In genomic region chr9:102185371-102185770, GRCh38 we compare ENCODE assay signal across 22 cellular contexts.
"Had no signal": no experiment of that assay in that cellular context is flagged by ENCODE, and none has a peak within 500 bp of the region (broad histone marks: within the 10 kb centered on the region; RNA-seq: fewer than 3 reads in every experiment).

No MANE protein-coding gene starts in this region.

- DNase-seq: activated CD4-positive, alpha-beta T cell treated with anti-CD3 and anti-CD28 coated beads for 4 hours; activated CD4-positive, alpha-beta T cell treated with anti-CD3 and anti-CD28 coated beads, Interleukin-2, amount 50 U/mL, for 48 hours; activated CD4-positive, CD25-positive, alpha-beta regulatory T cell; activated naive CD4-positive, alpha-beta T cell treated with anti-CD3 and anti-CD28 coated beads, Interleukin-2, amount 10 ng/mL, durations not matched to agents 7 days and 5 days; activated T-cell treated with anti-CD3 and anti-CD28 coated beads, Interleukin-2, amount 50 U/mL, for 48 hours; effector memory CD8-positive, alpha-beta T cell; foreskin melanocyte; hypothalamus; ovary; small intestine; stimulated activated CD4-positive, alpha-beta T cell treated with anti-CD3 and anti-CD28 coated beads, Interleukin-2, amount 100 ng/mL, for 24 hours; T1000 had no signal

- H3K4me3 Mint-ChIP-seq: activated naive CD4-positive, alpha-beta T cell treated with anti-CD3 and anti-CD28 coated beads, Interleukin-2, amount 10 ng/mL, durations not matched to agents 7 days and 5 days; effector memory CD8-positive, alpha-beta T cell; memory B cell; stimulated activated effector memory CD8-positive, alpha-beta T cell treated with anti-CD3 and anti-CD28 coated beads, Interleukin-12 subunit alpha, Interleukin-12 subunit beta, amount 100 ng/mL, for 72 hours; T-helper 1 cell treated with Interleukin-12 subunit alpha and Interleukin-12 subunit beta and Interleukin-4 antibody, amounts not matched to agents 30 μg/mL and 1 μg/mL, for 36 hours; type B pancreatic cell had no signal

- H3K27ac Mint-ChIP-seq: activated naive CD4-positive, alpha-beta T cell treated with anti-CD3 and anti-CD28 coated beads, Interleukin-2, amount 10 ng/mL, durations not matched to agents 7 days and 5 days; effector memory CD8-positive, alpha-beta T cell; memory B cell; stimulated activated effector memory CD8-positive, alpha-beta T cell treated with anti-CD3 and anti-CD28 coated beads, Interleukin-12 subunit alpha, Interleukin-12 subunit beta, amount 100 ng/mL, for 72 hours; T-helper 1 cell treated with Interleukin-12 subunit alpha and Interleukin-12 subunit beta and Interleukin-4 antibody, amounts not matched to agents 30 μg/mL and 1 μg/mL, for 36 hours; type B pancreatic cell had no signal

- H3K4me1 ChIP-seq: vagina had no signal

- H3K36me3 Mint-ChIP-seq: activated naive CD4-positive, alpha-beta T cell treated with anti-CD3 and anti-CD28 coated beads, Interleukin-2, amount 10 ng/mL, durations not matched to agents 7 days and 5 days; memory B cell; stimulated activated effector memory CD8-positive, alpha-beta T cell treated with anti-CD3 and anti-CD28 coated beads, Interleukin-12 subunit alpha, Interleukin-12 subunit beta, amount 100 ng/mL, for 72 hours; type B pancreatic cell had no signal

- H3K27ac ChIP-seq: cardiac muscle cell, neutrophil, ovary, vagina had no signal

- H3K4me3 ChIP-seq: cardiac muscle cell, ovary, vagina had no signal

- H3K36me3 ChIP-seq: cardiac muscle cell, neutrophil, ovary, vagina had no signal

- H3K4me1 Mint-ChIP-seq: activated naive CD4-positive, alpha-beta T cell treated with anti-CD3 and anti-CD28 coated beads, Interleukin-2, amount 10 ng/mL, durations not matched to agents 7 days and 5 days; memory B cell; stimulated activated effector memory CD8-positive, alpha-beta T cell treated with anti-CD3 and anti-CD28 coated beads, Interleukin-12 subunit alpha, Interleukin-12 subunit beta, amount 100 ng/mL, for 72 hours had no signal

- H3K9me3 Mint-ChIP-seq: activated naive CD4-positive, alpha-beta T cell treated with anti-CD3 and anti-CD28 coated beads, Interleukin-2, amount 10 ng/mL, durations not matched to agents 7 days and 5 days; nephron; type B pancreatic cell had no signal

- H3K27me3 Mint-ChIP-seq: activated naive CD4-positive, alpha-beta T cell treated with anti-CD3 and anti-CD28 coated beads, Interleukin-2, amount 10 ng/mL, durations not matched to agents 7 days and 5 days; effector memory CD8-positive, alpha-beta T cell; memory B cell; type B pancreatic cell had no signal

- ATAC-seq: effector memory CD8-positive, alpha-beta T cell; esophagus mucosa; sciatic nerve; stimulated activated effector memory CD8-positive, alpha-beta T cell treated with anti-CD3 and anti-CD28 coated beads, Interleukin-12 subunit alpha, Interleukin-12 subunit beta, amount 100 ng/mL, for 72 hours had no signal

- H3K9me3 ChIP-seq: neutrophil, ovary, vagina had no signal

- H3K27me3 ChIP-seq: cardiac muscle cell, neutrophil, ovary, vagina had no signal
